In the genomic region with DNA sequence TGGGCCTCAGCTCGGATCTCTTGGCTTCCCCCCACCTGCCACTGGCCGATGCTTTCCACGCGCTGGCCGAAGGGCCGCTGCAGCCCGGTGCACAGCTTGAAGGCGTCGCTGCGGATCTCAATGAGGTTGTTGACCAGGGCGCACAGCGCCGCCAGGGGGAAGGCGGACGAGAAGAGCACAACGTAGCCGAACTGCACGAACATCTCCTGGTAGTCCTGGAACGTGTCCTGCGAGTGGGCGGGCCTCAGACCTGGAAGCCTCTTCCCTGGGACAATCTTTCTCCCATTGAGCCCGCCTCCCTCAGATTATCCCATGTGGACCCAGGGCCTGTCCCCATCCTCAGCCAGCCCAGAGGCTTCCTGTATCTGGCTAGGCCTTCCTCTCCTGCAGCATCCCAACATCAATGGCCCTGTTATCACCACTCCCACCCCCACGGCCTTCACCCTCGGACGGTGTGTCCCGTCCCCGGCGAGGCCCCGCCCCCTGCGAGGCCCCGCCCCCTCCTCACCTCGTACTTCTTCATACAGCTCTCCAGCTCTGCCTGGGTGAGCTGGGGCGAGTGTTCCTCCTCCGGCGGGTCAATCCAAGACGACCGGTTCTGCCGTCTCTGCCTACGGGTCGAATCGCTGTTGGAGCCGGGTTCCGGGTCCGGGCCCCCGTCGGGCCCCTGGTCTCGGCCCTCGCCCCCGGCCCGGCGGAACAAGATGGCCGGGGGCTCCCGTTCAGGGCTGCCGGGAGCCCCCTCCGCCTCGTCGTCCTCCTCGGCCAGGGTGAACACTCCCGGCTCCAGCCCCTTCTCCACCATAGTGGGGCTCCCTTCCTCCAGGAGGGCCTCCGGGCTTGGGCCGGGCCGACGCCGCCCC, we compare ENCODE assay signal across 1 cellular context.
TF ChIP-seq lines count a peak whose summit lies in the region.

No MANE protein-coding gene starts in this region.

TF ChIP-seq in WTC11, 78 proteins besides CTCF, POLR2A, EP300 and RAD21 (continued from another document):
- no peak; the same call in 1 of the 2 replicates for TF ChIP-seq ARID4B (CRISPR knock-in tag; IDR thresholded peaks at IDR 0.05; ENCODE audit: borderline replicate concordance)
- peak; percentile 83; the same call in 1 of the 2 replicates for TF ChIP-seq FOXP1 (CRISPR knock-in tag; IDR thresholded peaks at IDR 0.05; ENCODE audit: borderline replicate concordance)
- peak; percentile 86; the same call in 1 of the 2 replicates for TF ChIP-seq FOXP4 (CRISPR knock-in tag; IDR thresholded peaks at IDR 0.05)
- TF ChIP-seq NR1H2 (CRISPR knock-in tag; IDR thresholded peaks at IDR 0.05) = no peak
- TF ChIP-seq, protein P1, sequence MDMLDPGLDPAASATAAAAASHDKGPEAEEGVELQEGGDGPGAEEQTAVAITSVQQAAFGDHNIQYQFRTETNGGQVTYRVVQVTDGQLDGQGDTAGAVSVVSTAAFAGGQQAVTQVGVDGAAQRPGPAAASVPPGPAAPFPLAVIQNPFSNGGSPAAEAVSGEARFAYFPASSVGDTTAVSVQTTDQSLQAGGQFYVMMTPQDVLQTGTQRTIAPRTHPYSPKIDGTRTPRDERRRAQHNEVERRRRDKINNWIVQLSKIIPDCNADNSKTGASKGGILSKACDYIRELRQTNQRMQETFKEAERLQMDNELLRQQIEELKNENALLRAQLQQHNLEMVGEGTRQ (CRISPR knock-in tag; IDR thresholded peaks at IDR 0.05) = no peak
- peak; percentile 80; the same call in 1 of the 2 replicates for TF ChIP-seq HMGXB4 (CRISPR knock-in tag; IDR thresholded peaks at IDR 0.05)
- no peak for TF ChIP-seq JAZF1 (CRISPR knock-in tag; IDR thresholded peaks at IDR 0.05)
- TF ChIP-seq NR2C2 (CRISPR knock-in tag; IDR thresholded peaks at IDR 0.05) = no peak
- no peak for TF ChIP-seq PRRX2 (CRISPR knock-in tag; IDR thresholded peaks at IDR 0.05)
- peak; percentile 74; the same call in 1 of the 2 replicates for TF ChIP-seq MAX (CRISPR knock-in tag; IDR thresholded peaks at IDR 0.05)
- peak; percentile 77 for TF ChIP-seq SP1 (CRISPR knock-in tag; conservative IDR thresholded peaks at IDR 0.05)
- peak; percentile 51; the same call in 1 of the 2 replicates for TF ChIP-seq ETV6 (CRISPR knock-in tag; IDR thresholded peaks at IDR 0.05)
- TF ChIP-seq, protein P2, sequence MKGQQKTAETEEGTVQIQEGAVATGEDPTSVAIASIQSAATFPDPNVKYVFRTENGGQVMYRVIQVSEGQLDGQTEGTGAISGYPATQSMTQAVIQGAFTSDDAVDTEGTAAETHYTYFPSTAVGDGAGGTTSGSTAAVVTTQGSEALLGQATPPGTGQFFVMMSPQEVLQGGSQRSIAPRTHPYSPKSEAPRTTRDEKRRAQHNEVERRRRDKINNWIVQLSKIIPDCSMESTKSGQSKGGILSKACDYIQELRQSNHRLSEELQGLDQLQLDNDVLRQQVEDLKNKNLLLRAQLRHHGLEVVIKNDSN (CRISPR knock-in tag; IDR thresholded peaks at IDR 0.05) = no peak
- 0 out of 2 replicates have a peak, but pooled peaks have one; percentile 45 for TF ChIP-seq ZNF121 (CRISPR knock-in tag; IDR thresholded peaks at IDR 0.05)
